In genomic region chr9:79976501-79977444, GRCh38 we compare ENCODE assay signal across 16 cellular contexts.
DNase-seq lines count a peak whose midpoint lies in the region; ATAC-seq and TF ChIP-seq lines count a peak whose summit lies in the region.
"Had no signal": no experiment of that assay in that cellular context is flagged by ENCODE, and none has a peak within 500 bp of the region (broad histone marks: within the 10 kb centered on the region; RNA-seq: fewer than 3 reads in every experiment).

No MANE protein-coding gene starts in this region.

- H3K4me1 ChIP-seq in mucosa of descending colon (ENCODE audit: low read depth) = no peaks in the 10 kb centered on the region

- DNase-seq in NCI-H2227 (lab: John Stamatoyannopoulos, UW; ENCODE audit: unreplicated experiment) (peak; percentile 17), NCI-H2227 treated with DMSO at 0.1 percent for 48 hours (lab: John Stamatoyannopoulos, UW) (no peak), NCI-H524 treated with DMSO at 0.1 percent for 48 hours (lab: John Stamatoyannopoulos, UW) (peak; percentile 70), left kidney (ENCODE audit: low read depth, low spot score) (peak; percentile 84), superior temporal gyrus (ENCODE audit: extremely low spot score) (peak; percentile 13), HK-2 (ENCODE audit: unreplicated experiment) (no peak), mucosa of descending colon (no peak)
- DNase-seq: activated T-cell treated with anti-CD3 and anti-CD28 coated beads, Interleukin-2, amount 50 U/mL, for 24 hours; CD4-positive, alpha-beta T cell; central memory CD4-positive, alpha-beta T cell; GDM1; GOT3; NCI-H2107; stomach had no signal

- ATAC-seq in mucosa of descending colon (no peak), GM18498 (IDR thresholded peaks at IDR 0.05; ENCODE audit: unreplicated experiment) (no peak)
- ATAC-seq: right cardiac atrium had no signal

- no peak for TF ChIP-seq CTCF in mucosa of descending colon (IDR thresholded peaks at IDR 0.05)

- H3K36me3 ChIP-seq in mucosa of descending colon (ENCODE audit: low read depth) = no peaks in the 10 kb centered on the region
- H3K36me3 ChIP-seq: stomach had no signal

- H3K4me3 ChIP-seq in mucosa of descending colon = no peak overlapping the region
- H3K4me3 ChIP-seq: stomach had no signal

- intact Hi-C loops in mucosa of descending colon (cut with DNase I, micrococcal nuclease) = no loop called here

- H3K9me3 ChIP-seq in mucosa of descending colon = no peaks in the 10 kb centered on the region
- H3K9me3 ChIP-seq: stomach had no signal

Comparison
In these comparisons a context has a peak if more than half of its experiments do, and no peak if none do; other contexts are left out.
1. DNase-seq: peak in NCI-H2227 (single experiment), NCI-H524 treated with DMSO at 0.1 percent for 48 hours (single experiment), left kidney (single experiment) and superior temporal gyrus (single experiment); none in NCI-H2227 treated with DMSO at 0.1 percent for 48 hours (single experiment), HK-2 (single experiment) and mucosa of descending colon (0 of 3).